ENCODE assay signal across 8 cellular contexts in the genomic region with DNA sequence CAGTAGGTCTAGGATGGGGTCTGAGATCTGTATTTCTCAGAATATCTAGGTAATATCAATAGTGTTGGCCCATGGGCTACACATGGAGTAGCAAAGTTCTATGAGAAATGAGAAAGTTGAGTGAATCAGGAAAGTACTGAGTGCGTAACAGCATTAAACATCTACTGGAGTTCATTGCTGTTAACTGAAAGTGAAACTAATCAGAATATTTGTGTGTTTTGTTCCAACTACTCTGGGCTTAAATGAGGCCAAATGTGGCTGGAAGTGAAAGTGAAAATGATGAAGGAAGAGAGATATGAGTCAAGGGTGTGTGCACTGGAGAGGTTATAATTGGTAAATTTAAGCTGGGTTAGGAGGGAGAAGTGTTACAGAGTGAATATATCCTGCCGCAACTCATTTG. TPM values are rescaled to one million over a fixed set of nuclear protein-coding genes. Genes with fewer than 3 reads are reported as not detected.
DNase-seq lines count a peak whose midpoint lies in the region; ATAC-seq and TF ChIP-seq lines count a peak whose summit lies in the region.

No MANE protein-coding gene starts in this region.

- peak overlapping the region; percentile 46 for H3K4me2 ChIP-seq in SU-DHL-6 (ENCODE audit: low read depth, low read length, poor library complexity, severe bottlenecking)

- no peaks in the 10 kb centered on the region for H3K36me3 ChIP-seq in SU-DHL-6 (ENCODE audit: low read length)
- H3K36me3 ChIP-seq in endodermal cell (ENCODE audit: control insufficient read depth, insufficient read depth, low read length): no peaks in the 10 kb centered on the region

- no peaks in the 10 kb centered on the region for H4K20me1 ChIP-seq in SU-DHL-6 (ENCODE audit: low read depth, low read length)

- H3F3A ChIP-seq in SU-DHL-6 (ENCODE audit: insufficient read depth): no peaks in the 10 kb centered on the region

- H3K4me3 ChIP-seq in SU-DHL-6 (ENCODE audit: insufficient read depth, low read length, poor library complexity, severe bottlenecking): peak overlapping the region; percentile 21
- H3K4me3 ChIP-seq in endodermal cell (ENCODE audit: low read length): no peak overlapping the region

- no peaks in the 10 kb centered on the region for H3K4me1 ChIP-seq in endodermal cell (ENCODE audit: control insufficient read depth, insufficient read depth, low read length)

- no peaks in the 10 kb centered on the region for H3K36me3 Mint-ChIP-seq in endodermal cell (ENCODE audit: low read depth)

- H3K9me3 ChIP-seq in SU-DHL-6 (ENCODE audit: insufficient read depth, low read length): no peaks in the 10 kb centered on the region
- no peaks in the 10 kb centered on the region for H3K9me3 ChIP-seq in endodermal cell (ENCODE audit: control insufficient read depth, low read length)

- TF ChIP-seq CTCF in SU-DHL-6 (IDR thresholded peaks at IDR 0.05; ENCODE audit: insufficient read depth, low read length, poor library complexity, severe bottlenecking) (no peak), endodermal cell (conservative IDR thresholded peaks at IDR 0.05) (no peak)

- no peaks in the 10 kb centered on the region for H3K27me3 ChIP-seq in SU-DHL-6 (ENCODE audit: low read length)
- H3K27me3 ChIP-seq in endodermal cell (ENCODE audit: control insufficient read depth, insufficient read depth, low read length, poor library complexity, severe bottlenecking): no peaks in the 10 kb centered on the region

- WGBS in endodermal cell (ENCODE audit: insufficient coverage in 1 of 2, insufficient read length in 1 of 2), 2 experiments: 92 to 100% methylated on average over 1 to 2 of the region's 2 CpGs

- H2AFZ ChIP-seq in SU-DHL-6 (ENCODE audit: low read depth, low read length, severe bottlenecking): peak overlapping the region; percentile 22

- H3K4me1 Mint-ChIP-seq in endodermal cell: no peaks in the 10 kb centered on the region

- H3K27ac ChIP-seq in SU-DHL-6 (ENCODE audit: low read depth, low read length) (no peak overlapping the region), endodermal cell (ENCODE audit: low read depth, low read length) (no peak overlapping the region)

- no peaks in the 10 kb centered on the region for H3K79me2 ChIP-seq in SU-DHL-6 (ENCODE audit: insufficient read depth, low read length)

- ATAC-seq in GM19351 (IDR thresholded peaks at IDR 0.05; ENCODE audit: unreplicated experiment) (peak; percentile 99), HG03196 (IDR thresholded peaks at IDR 0.05; ENCODE audit: unreplicated experiment) (peak; percentile 100)

- no peak overlapping the region for H3K4me3 Mint-ChIP-seq in endodermal cell

- H3K9me2 ChIP-seq in SU-DHL-6 (replicated peaks; ENCODE audit: insufficient read depth, low read length): no peaks in the 10 kb centered on the region

- peaks cover 2% of the 10 kb centered on the region for H3K9me3 Mint-ChIP-seq in endodermal cell

- peak; percentile 78 for DNase-seq in Daoy (ENCODE audit: low read depth)
- DNase-seq in glomerular visceral epithelial cell (ENCODE audit: extremely low spot score): peak; percentile 47
- DNase-seq in SK-N-DZ (ENCODE audit: low spot score): no peak
- no peak for DNase-seq in endodermal cell
- no peak for DNase-seq in occipital lobe (lab: John Stamatoyannopoulos, UW)

- no peaks in the 10 kb centered on the region for H3K27me3 Mint-ChIP-seq in endodermal cell (ENCODE audit: insufficient read depth)

- H3K9ac ChIP-seq in SU-DHL-6 (ENCODE audit: low read length) (no peak overlapping the region), endodermal cell (ENCODE audit: extremely low read depth, low read length, poor library complexity, severe bottlenecking) (no peak overlapping the region)

- H3K27ac Mint-ChIP-seq in endodermal cell: no peak overlapping the region

RNA-seq across cellular contexts. Expression of a gene that starts 46.5 kb away (rescaled TPM):
- 63.4 and 84.9 TPM in 2 replicates for total RNA-seq in Daoy (2014; rRNA removed; shearing (Covaris generic))
- polyA plus RNA-seq in SK-N-DZ (2014; cell fraction: cytosol; rRNA removed): 39.2 and 41.0 TPM in 2 replicates
- polyA plus RNA-seq in SK-N-DZ (2014; cell fraction: nucleus; rRNA removed): 10.3 and 15.1 TPM in 2 replicates
- total RNA-seq in endodermal cell (10 to 100 TPM; 40.3 to 59.6 TPM), occipital lobe (78.8 TPM)
- 64.6 TPM for polyA plus RNA-seq in endodermal cell (2013, experiment 1 of 2)
- polyA plus RNA-seq in endodermal cell (2013, experiment 2 of 2): 62.1 TPM

Comparison
In these comparisons a context has a peak if more than half of its experiments do, and no peak if none do; other contexts are left out.
1. DNase-seq: peak in Daoy (single experiment) and glomerular visceral epithelial cell (single experiment); none in SK-N-DZ (single experiment), endodermal cell (single experiment) and occipital lobe (single experiment).